In genomic region chr10:94403034-94403822, GRCh38 we compare ENCODE assay signal across 8 cellular contexts. TPM values are rescaled to one million over a fixed set of nuclear protein-coding genes. Genes with fewer than 3 reads are reported as not detected.
DNase-seq lines count a peak whose midpoint lies in the region; ATAC-seq and TF ChIP-seq lines count a peak whose summit lies in the region.

No MANE protein-coding gene starts in this region.

- peak; percentile 71 for ATAC-seq in GM18502 (IDR thresholded peaks at IDR 0.05; ENCODE audit: poor library complexity, unreplicated experiment)
- peak; percentile 59 for ATAC-seq in HG02852 (IDR thresholded peaks at IDR 0.05; ENCODE audit: unreplicated experiment)
- peak; percentile 30 for ATAC-seq in thoracic aorta (ENCODE audit: insufficient number of reproducible peaks, low FRiP score, low read depth)

- H3K79me2 ChIP-seq in ACC112 (ENCODE audit: control insufficient read depth, insufficient read depth, low read length, unreplicated experiment) = peaks cover 47% of the 10 kb centered on the region

- TF ChIP-seq CTCF in epithelial cell of proximal tubule (conservative IDR thresholded peaks at IDR 0.05; ENCODE audit: low read depth, low read length) (no peak), thoracic aorta (IDR thresholded peaks at IDR 0.05) (no peak)

- H3K27ac ChIP-seq in ACC112 (ENCODE audit: low read depth, low read length) = peak overlapping the region; percentile 73
- peak overlapping the region; percentile 86 to 94 for H3K27ac ChIP-seq in thoracic aorta

- H2AFZ ChIP-seq in ACC112 (ENCODE audit: low read length, unreplicated experiment) = peak overlapping the region; percentile 80

- H3K4me1 ChIP-seq in ACC112 (ENCODE audit: control insufficient read depth, insufficient read depth, low read length, unreplicated experiment) (peaks cover 9% of the 10 kb centered on the region), thoracic aorta (ENCODE audit: control insufficient read depth in 1 of 2, low read depth in 2 of 2) (peaks cover 11 to 26% of the 10 kb centered on the region in 2 donors)

- H3K27me3 ChIP-seq in ACC112 (ENCODE audit: insufficient read depth, low read length) = no peaks in the 10 kb centered on the region
- H3K27me3 ChIP-seq in thoracic aorta (replicated peaks; ENCODE audit: insufficient read depth) = no peaks in the 10 kb centered on the region

- H3K36me3 ChIP-seq in ACC112 (ENCODE audit: insufficient read depth, low read length) (no peaks in the 10 kb centered on the region), thoracic aorta (no peaks in the 10 kb centered on the region)

- no peaks in the 10 kb centered on the region for H3K9me3 ChIP-seq in thoracic aorta

- H3K4me3 ChIP-seq in ACC112 (ENCODE audit: low read depth, low read length) = peak overlapping the region; percentile 91
- peak overlapping the region; percentile 90 for H3K4me3 ChIP-seq in epithelial cell of proximal tubule (ENCODE audit: low read depth, low read length)
- peak overlapping the region; percentile 98 for H3K4me3 ChIP-seq in thoracic aorta

- DNase-seq in NCI-H187 treated with DMSO at 0.1 percent for 48 hours (lab: John Stamatoyannopoulos, UW) (peak; percentile 5), epithelial cell of proximal tubule (ENCODE audit: low read depth) (no peak), midbrain (lab: John Stamatoyannopoulos, UW) (peak; percentile 38), thoracic aorta (ENCODE audit: low spot score) (peak; percentile 7)
- peak; percentile 32 for DNase-seq in activated CD4-positive, CD25-positive, alpha-beta regulatory T cell treated with anti-CD3 and anti-CD28 coated beads, Interleukin-2, amount 50 U/mL, for 72 hours

RNA-seq across cellular contexts. Expression of gene TBC1D12, which starts 0.9 kb away (rescaled TPM):
- total RNA-seq in epithelial cell of proximal tubule (9.8 and 12.9 TPM in 2 replicates), thoracic aorta (10 to 100 TPM; 20.7 to 26.7 TPM)

RNA-seq across cellular contexts. Expression of gene NOC3L, which starts 40.5 kb away (rescaled TPM):
- total RNA-seq in epithelial cell of proximal tubule = 16.7 and 30.7 TPM in 2 replicates
- 10 to 100 TPM; 11.1 to 22.5 TPM for total RNA-seq in thoracic aorta
